Comparison of ENCODE assay signal across 15 cellular contexts in genomic region chr2:130825972-130826253, GRCh38. TPM values are rescaled to one million over a fixed set of nuclear protein-coding genes. Genes with fewer than 3 reads are reported as not detected.
DNase-seq lines count a peak whose midpoint lies in the region; ATAC-seq and TF ChIP-seq lines count a peak whose summit lies in the region.
"Had no signal": no experiment of that assay in that cellular context is flagged by ENCODE, and none has a peak within 500 bp of the region (broad histone marks: within the 10 kb centered on the region; RNA-seq: fewer than 3 reads in every experiment).

No MANE protein-coding gene starts in this region.

- POLR2A ChIA-PET in activated CD8-positive, alpha-beta T cell treated with anti-CD3 and anti-CD28 coated beads, Interleukin-2, amount 10 ng/mL, durations not matched to agents 7 days and 5 days (lab: Charles Lee): no interaction called here

- TF ChIP-seq POLR2A in stomach (IDR thresholded peaks at IDR 0.05): no peak

- 74 to 89% (median 82%) methylated on average over 11 to 13 of the region's 13 CpGs for WGBS in stomach, 5 donors

- no peaks in the 10 kb centered on the region for H3K36me3 Mint-ChIP-seq in CD4-positive, CD25-positive, alpha-beta regulatory T cell
- H3K36me3 Mint-ChIP-seq in brain: no peaks in the 10 kb centered on the region
- H3K36me3 Mint-ChIP-seq in stimulated activated memory B cell treated with anti-CD40 and anti-IgM and Interleukin-4, amounts not matched to agents 10 μg/mL and 1 μg/mL and 100 μg/mL, for 72 hours: no peaks in the 10 kb centered on the region
- no peaks in the 10 kb centered on the region for H3K36me3 Mint-ChIP-seq in activated CD8-positive, alpha-beta T cell treated with anti-CD3 and anti-CD28 coated beads, Interleukin-2, amount 10 ng/mL, durations not matched to agents 7 days and 5 days (ENCODE audit: low read depth)

- peak overlapping the region in 2 of 3 donors; percentile 59 to 99 for H3K27ac Mint-ChIP-seq in CD4-positive, CD25-positive, alpha-beta regulatory T cell
- H3K27ac Mint-ChIP-seq in brain: peak overlapping the region in 3 of 5 experiments; percentile 96 to 98 (median 98)
- peak overlapping the region; percentile 80 for H3K27ac Mint-ChIP-seq in stimulated activated memory B cell treated with anti-CD40 and anti-IgM and Interleukin-4, amounts not matched to agents 10 μg/mL and 1 μg/mL and 100 μg/mL, for 72 hours
- H3K27ac Mint-ChIP-seq in activated CD8-positive, alpha-beta T cell treated with anti-CD3 and anti-CD28 coated beads, Interleukin-2, amount 10 ng/mL, durations not matched to agents 7 days and 5 days: no peak overlapping the region

- no peak for ATAC-seq in CD4-positive, CD25-positive, alpha-beta regulatory T cell (ENCODE audit: low read depth in 2 of 2)
- no peak for ATAC-seq in stimulated activated memory B cell treated with anti-CD40 and anti-IgM and Interleukin-4, amounts not matched to agents 10 μg/mL and 1 μg/mL and 100 μg/mL, for 72 hours
- no peak for ATAC-seq in left cardiac atrium
- no peak for ATAC-seq in HG03520 (IDR thresholded peaks at IDR 0.05; ENCODE audit: unreplicated experiment)
- no peak for ATAC-seq in activated CD8-positive, alpha-beta T cell treated with anti-CD3 and anti-CD28 coated beads, Interleukin-2, amount 10 ng/mL, durations not matched to agents 7 days and 5 days

- peak overlapping the region in 1 of 4 donors; percentile 56 for H3K4me3 Mint-ChIP-seq in CD4-positive, CD25-positive, alpha-beta regulatory T cell
- no peak overlapping the region for H3K4me3 Mint-ChIP-seq in brain
- no peak overlapping the region for H3K4me3 Mint-ChIP-seq in stimulated activated memory B cell treated with anti-CD40 and anti-IgM and Interleukin-4, amounts not matched to agents 10 μg/mL and 1 μg/mL and 100 μg/mL, for 72 hours
- no peak overlapping the region for H3K4me3 Mint-ChIP-seq in activated CD8-positive, alpha-beta T cell treated with anti-CD3 and anti-CD28 coated beads, Interleukin-2, amount 10 ng/mL, durations not matched to agents 7 days and 5 days

- H3K27me3 ChIP-seq in CD4-positive, CD25-positive, alpha-beta regulatory T cell (ENCODE audit: control insufficient read depth, insufficient read depth, low read length): no peaks in the 10 kb centered on the region
- H3K27me3 ChIP-seq in stomach: peaks cover 0 to 3% (median 0%) of the 10 kb centered on the region in 3 donors

- no peak for TF ChIP-seq CTCF in brain (conservative IDR thresholded peaks at IDR 0.05)
- no peak for TF ChIP-seq CTCF in stomach (IDR thresholded peaks at IDR 0.05)

- peaks cover 4 to 28% (median 15%) of the 10 kb centered on the region in 4 donors for H3K4me1 Mint-ChIP-seq in CD4-positive, CD25-positive, alpha-beta regulatory T cell
- peaks cover 60% of the 10 kb centered on the region for H3K4me1 Mint-ChIP-seq in brain
- H3K4me1 Mint-ChIP-seq in stimulated activated memory B cell treated with anti-CD40 and anti-IgM and Interleukin-4, amounts not matched to agents 10 μg/mL and 1 μg/mL and 100 μg/mL, for 72 hours: peaks cover 32% of the 10 kb centered on the region
- peaks cover 21% of the 10 kb centered on the region for H3K4me1 Mint-ChIP-seq in activated CD8-positive, alpha-beta T cell treated with anti-CD3 and anti-CD28 coated beads, Interleukin-2, amount 10 ng/mL, durations not matched to agents 7 days and 5 days (ENCODE audit: low read depth)

- no peak for TF ChIP-seq EP300 in stomach (IDR thresholded peaks at IDR 0.05)

- no peak overlapping the region for H3K4me3 ChIP-seq in CD4-positive, CD25-positive, alpha-beta regulatory T cell (ENCODE audit: low read depth, low read length)
- no peak overlapping the region for H3K4me3 ChIP-seq in stomach
- H3K4me3 ChIP-seq: GM23248 had no signal

- H3K27me3 Mint-ChIP-seq in CD4-positive, CD25-positive, alpha-beta regulatory T cell: peaks cover 11% of the 10 kb centered on the region
- H3K27me3 Mint-ChIP-seq in brain: no peaks in the 10 kb centered on the region
- peaks cover 27% of the 10 kb centered on the region for H3K27me3 Mint-ChIP-seq in stimulated activated memory B cell treated with anti-CD40 and anti-IgM and Interleukin-4, amounts not matched to agents 10 μg/mL and 1 μg/mL and 100 μg/mL, for 72 hours
- no peaks in the 10 kb centered on the region for H3K27me3 Mint-ChIP-seq in activated CD8-positive, alpha-beta T cell treated with anti-CD3 and anti-CD28 coated beads, Interleukin-2, amount 10 ng/mL, durations not matched to agents 7 days and 5 days (ENCODE audit: low read depth)

- peaks cover 21% of the 10 kb centered on the region for H3K4me1 ChIP-seq in CD4-positive, CD25-positive, alpha-beta regulatory T cell (ENCODE audit: control insufficient read depth, insufficient read depth, low read length, poor library complexity, severe bottlenecking)
- H3K4me1 ChIP-seq in stomach: no peaks in the 10 kb centered on the region

- no peaks in the 10 kb centered on the region for H3K9me3 ChIP-seq in CD4-positive, CD25-positive, alpha-beta regulatory T cell (ENCODE audit: control insufficient read depth in 2 of 2, low read length in 2 of 2)
- no peaks in the 10 kb centered on the region for H3K9me3 ChIP-seq in stomach

- H3K36me3 ChIP-seq in CD4-positive, CD25-positive, alpha-beta regulatory T cell (ENCODE audit: control insufficient read depth, insufficient read depth, low read length): no peaks in the 10 kb centered on the region
- H3K36me3 ChIP-seq in stomach: no peaks in the 10 kb centered on the region

- peaks cover 0 to 1% (median 0%) of the 10 kb centered on the region in 7 donors for H3K9me3 Mint-ChIP-seq in CD4-positive, CD25-positive, alpha-beta regulatory T cell
- H3K9me3 Mint-ChIP-seq in brain: peaks cover 0 to 2% (median 0%) of the 10 kb centered on the region in 5 experiments
- H3K9me3 Mint-ChIP-seq in stimulated activated memory B cell treated with anti-CD40 and anti-IgM and Interleukin-4, amounts not matched to agents 10 μg/mL and 1 μg/mL and 100 μg/mL, for 72 hours: peaks cover 3% of the 10 kb centered on the region
- H3K9me3 Mint-ChIP-seq in activated CD8-positive, alpha-beta T cell treated with anti-CD3 and anti-CD28 coated beads, Interleukin-2, amount 10 ng/mL, durations not matched to agents 7 days and 5 days (ENCODE audit: insufficient read depth): no peaks in the 10 kb centered on the region

- CTCF ChIA-PET in activated CD8-positive, alpha-beta T cell treated with anti-CD3 and anti-CD28 coated beads, Interleukin-2, amount 10 ng/mL, durations not matched to agents 7 days and 5 days (lab: Charles Lee): interaction anchor here (1.9 kb wide), 1 partner anchor 28 kb away, joined by 4 read pairs; no protein-coding TSS in a partner anchor

- no peak for DNase-seq in CD4-positive, CD25-positive, alpha-beta regulatory T cell
- DNase-seq in islet precursor cell (peak; percentile 41), stomach (no peak), left cardiac atrium (no peak)
- no peak for DNase-seq in activated CD8-positive, alpha-beta T cell treated with anti-CD3 and anti-CD28 coated beads, Interleukin-2, amount 10 ng/mL, durations not matched to agents 7 days and 5 days
- DNase-seq: GF-D8, GM23248, NCI-H1694, NCI-H2107, NCI-H2227 treated with DMSO at 0.1 percent for 48 hours, SHP77 treated with DMSO at 0.1 percent for 48 hours had no signal

- H3K27ac ChIP-seq in CD4-positive, CD25-positive, alpha-beta regulatory T cell (ENCODE audit: insufficient read depth, low read length, poor library complexity, severe bottlenecking): no peak overlapping the region
- H3K27ac ChIP-seq in stomach: no peak overlapping the region
- H3K27ac ChIP-seq: C4-2B, GM23248 had no signal

- intact Hi-C loops in stomach (cut with DNase I; ENCODE audit: low total_unique reads): no loop called here
- intact Hi-C loops in left cardiac atrium (cut with DNase I): no loop called here

RNA-seq across cellular contexts. Expression of gene ARHGEF4, which starts 10.8 kb away (rescaled TPM):
- 1.7 TPM for total RNA-seq in CD4-positive, CD25-positive, alpha-beta regulatory T cell
- polyA plus RNA-seq in CD4-positive, CD25-positive, alpha-beta regulatory T cell: under 1 TPM in 3 of 4 donors, not detected in 1; 0.22 to 0.69 (median 0.27) TPM
- 47.6 TPM for polyA plus RNA-seq in brain (ENCODE audit: insufficient read depth, low read depth, low replicate concordance)
- total RNA-seq in stomach: 10 to 100 TPM in 3 of 5 donors, 1 to 10 TPM in 1, not detected in 1; 7.7 to 19.0 (median 12.6) TPM
- polyA plus RNA-seq in stomach: 10 to 100 TPM in 1 of 3 donors, 1 to 10 TPM in 2; 1.4 to 32.3 (median 1.8) TPM
- 1 to 10 TPM; 3.9 to 8.3 TPM for total RNA-seq in left cardiac atrium
- 1 to 10 TPM; 2.9 to 3.3 TPM for total RNA-seq in activated CD8-positive, alpha-beta T cell treated with anti-CD3 and anti-CD28 coated beads, Interleukin-2, amount 10 ng/mL, durations not matched to agents 7 days and 5 days
